In the genomic region with DNA sequence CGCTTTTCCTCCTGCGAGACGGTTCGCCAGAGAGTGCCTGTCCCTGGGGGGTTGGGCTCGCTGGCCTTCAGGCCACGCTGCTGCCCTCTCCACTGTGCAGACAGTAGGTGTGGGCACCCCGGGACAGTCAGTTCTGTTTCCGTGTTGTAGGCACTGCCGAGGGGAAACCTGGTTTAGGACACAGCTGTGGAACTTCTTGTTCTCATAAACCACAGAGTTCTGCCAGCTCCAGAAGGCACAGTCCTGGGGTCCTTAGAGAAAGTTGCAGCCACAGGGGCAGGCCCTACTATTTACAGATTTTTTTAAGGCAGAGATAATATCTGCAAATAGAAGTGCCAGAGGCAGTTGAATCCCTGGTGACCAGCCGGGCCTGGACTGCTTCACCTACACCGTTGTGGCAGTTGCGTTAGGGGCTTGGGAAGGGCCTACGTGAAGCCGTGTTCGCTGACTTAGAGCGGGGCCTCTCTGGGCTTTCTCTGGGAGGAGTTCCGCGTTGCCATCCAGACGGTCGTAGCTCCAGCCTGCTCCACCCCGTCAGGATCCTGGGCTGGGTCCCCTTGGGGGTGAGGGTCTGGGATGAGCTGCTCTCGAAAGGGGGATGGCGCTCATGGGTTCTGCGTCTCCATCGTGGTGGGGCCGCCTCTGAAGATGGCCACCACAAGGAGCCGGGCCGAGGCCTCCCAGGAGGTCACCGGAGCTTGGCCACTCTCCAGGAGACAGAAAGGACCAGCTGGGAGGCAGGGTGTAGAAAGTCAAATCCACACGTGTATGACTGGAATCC, we compare ENCODE assay signal across 21 cellular contexts.
DNase-seq lines count a peak whose midpoint lies in the region; ATAC-seq and TF ChIP-seq lines count a peak whose summit lies in the region.
"Had no signal": no experiment of that assay in that cellular context is flagged by ENCODE, and none has a peak within 500 bp of the region (broad histone marks: within the 10 kb centered on the region; RNA-seq: fewer than 3 reads in every experiment).

No MANE protein-coding gene starts in this region.

- 78% methylated on average over 30 of the region's 30 CpGs for WGBS in right cardiac atrium
- 82 to 88% (median 83%) methylated on average over 27 to 30 of the region's 30 CpGs for WGBS in spleen, 5 donors

- no peak overlapping the region for H2AFZ ChIP-seq in MM.1S (ENCODE audit: low read length)

- intact Hi-C loops in right cardiac atrium (cut with DNase I) (no loop called here), spleen (cut with DNase I; ENCODE audit: low total_unique reads) (no loop called here)

- H3K4me3 ChIP-seq in right cardiac atrium (ENCODE audit: low read length) (no peak overlapping the region), spleen (no peak overlapping the region), MM.1S (ENCODE audit: low read length) (no peak overlapping the region)
- H3K4me3 ChIP-seq: Peyer's patch, smooth muscle cell, uterus had no signal

- ATAC-seq in right cardiac atrium (peak; percentile 60 to 81), GM18870 (IDR thresholded peaks at IDR 0.05; ENCODE audit: unreplicated experiment) (no peak)

- H3K9me3 ChIP-seq in right cardiac atrium (ENCODE audit: control insufficient read depth, low read length) (no peaks in the 10 kb centered on the region), spleen (no peaks in the 10 kb centered on the region), MM.1S (replicated peaks; ENCODE audit: insufficient read depth, low read length) (no peaks in the 10 kb centered on the region)
- H3K9me3 ChIP-seq: Peyer's patch, uterus had no signal

- H3F3A ChIP-seq in MM.1S (ENCODE audit: insufficient read depth, low read length), result no peaks in the 10 kb centered on the region

- H3K27me3 ChIP-seq in right cardiac atrium (ENCODE audit: control insufficient read depth, insufficient read depth) (no peaks in the 10 kb centered on the region), spleen (replicated peaks in 1 of 7) (no peaks in the 10 kb centered on the region), MM.1S (replicated peaks; ENCODE audit: insufficient read depth, low read length) (no peaks in the 10 kb centered on the region)
- H3K27me3 ChIP-seq: Peyer's patch, uterus had no signal

- no peak overlapping the region for H3K4me2 ChIP-seq in MM.1S (ENCODE audit: low read depth, low read length)
- H3K4me2 ChIP-seq: smooth muscle cell had no signal

- DNase-seq in ELF-1 (ENCODE audit: low read depth, low spot score) (peak; percentile 24), right cardiac atrium (peak in 1 of 3 donors; percentile 49), spleen (peak; percentile 67), NCI-H187 (lab: John Stamatoyannopoulos, UW) (no peak), MM.1S (no peak)
- DNase-seq: activated CD4-positive, alpha-beta T cell treated with anti-CD3 and anti-CD28 coated beads, Interleukin-2, amount 50 U/mL, for 1 hour; activated naive CD4-positive, alpha-beta T cell treated with anti-CD3 and anti-CD28 coated beads, Interleukin-2, amount 10 ng/mL, durations not matched to agents 7 days and 5 days; amniotic stem cell; CD4-positive, alpha-beta T cell; dermis blood vessel endothelial cell; NCI-H1417; NCI-H524; NK-92 treated with Interleukin-12 subunit alpha and Interleukin-12 subunit beta, amount 100 ng/mL, for 24 hours; stimulated activated naive CD4-positive, alpha-beta T cell; T-helper 2 cell; uterus; WERI-Rb-1 had no signal

- TF ChIP-seq CTCF in VCaP (conservative IDR thresholded peaks at IDR 0.05) (no peak), spleen (IDR thresholded peaks at IDR 0.05 in 8 of 11, conservative IDR thresholded peaks at IDR 0.05 in 3 of 11) (no peak), MM.1S (IDR thresholded peaks at IDR 0.05; ENCODE audit: low read length) (no peak)

- no peaks in the 10 kb centered on the region for H3K9me2 ChIP-seq in MM.1S (replicated peaks; ENCODE audit: insufficient read depth, low read length)

- H3K79me2 ChIP-seq in MM.1S (ENCODE audit: low read length), result no peaks in the 10 kb centered on the region

- H3K36me3 ChIP-seq in spleen, result peaks cover 0 to 73% (median 49%) of the 10 kb centered on the region in 6 donors
- no peaks in the 10 kb centered on the region for H3K36me3 ChIP-seq in MM.1S (replicated peaks; ENCODE audit: insufficient read depth, low read length)
- H3K36me3 ChIP-seq: uterus, WERI-Rb-1 had no signal

- H3K9ac ChIP-seq in MM.1S (ENCODE audit: low read length), result no peak overlapping the region

- no peaks in the 10 kb centered on the region for H4K20me1 ChIP-seq in MM.1S (ENCODE audit: insufficient read depth, low read length)

- no peak for TF ChIP-seq POLR2A in spleen (IDR thresholded peaks at IDR 0.05)

- H3K4me1 ChIP-seq in right cardiac atrium (ENCODE audit: control insufficient read depth, insufficient read depth, low read length) (no peaks in the 10 kb centered on the region), spleen (no peaks in the 10 kb centered on the region), MM.1S (ENCODE audit: low read length) (no peaks in the 10 kb centered on the region)
- H3K4me1 ChIP-seq: Peyer's patch, uterus had no signal

- H3K27ac ChIP-seq in VCaP, result peak overlapping the region; percentile 75
- H3K27ac ChIP-seq in right cardiac atrium (ENCODE audit: low read length), result peak overlapping the region; percentile 21
- no peak overlapping the region for H3K27ac ChIP-seq in spleen
- H3K27ac ChIP-seq in MM.1S (ENCODE audit: low read length), result no peak overlapping the region
- H3K27ac ChIP-seq: Peyer's patch, uterus, WERI-Rb-1 had no signal

Comparison
In these comparisons a context has a peak if more than half of its experiments do, and no peak if none do; other contexts are left out.
1. DNase-seq: peak in ELF-1 (single experiment) and spleen (single experiment); none in NCI-H187 (0 of 2) and MM.1S (single experiment).
2. H3K27ac ChIP-seq: peak in VCaP (single experiment) and right cardiac atrium (single experiment); none in spleen (0 of 8) and MM.1S (single experiment).